Comparison of ENCODE assay signal across 4 cellular contexts in genomic region chr13:26034018-26034417, GRCh38. TPM values are rescaled to one million over a fixed set of nuclear protein-coding genes. Genes with fewer than 3 reads are reported as not detected.
"Had no signal": no experiment of that assay in that cellular context is flagged by ENCODE, and none has a peak within 500 bp of the region (broad histone marks: within the 10 kb centered on the region; RNA-seq: fewer than 3 reads in every experiment).

No MANE protein-coding gene starts in this region.

- DNase-seq: GDM1, GF-D8 had no signal

- ATAC-seq: GM12878 had no signal

- H3K4me3 ChIP-seq: GM12878 had no signal

RNA-seq across cellular contexts. Expression of gene SHISA2, which starts 17.8 kb away (rescaled TPM):
- total RNA-seq: G401 had no signal
